In genomic region chr11:102223859-102224258, GRCh38 we compare ENCODE assay signal across 1 cellular context.
TF ChIP-seq lines count a peak whose summit lies in the region.

No MANE protein-coding gene starts in this region.

TF ChIP-seq in WTC11, 78 proteins besides CTCF, POLR2A, EP300 and RAD21 (continued from another document):
- no peak for TF ChIP-seq USF2 (CRISPR knock-in tag; IDR thresholded peaks at IDR 0.05)
- no peak for TF ChIP-seq JAZF1 (CRISPR knock-in tag; IDR thresholded peaks at IDR 0.05)
- no peak for TF ChIP-seq HMGXB4 (CRISPR knock-in tag; IDR thresholded peaks at IDR 0.05)
- TF ChIP-seq ATF3 (CRISPR knock-in tag; conservative IDR thresholded peaks at IDR 0.05), result no peak
- no peak for TF ChIP-seq ATF2 (CRISPR knock-in tag; IDR thresholded peaks at IDR 0.05; ENCODE audit: borderline replicate concordance, low read depth)
- no peak for TF ChIP-seq E2F5 (CRISPR knock-in tag; IDR thresholded peaks at IDR 0.05)
- no peak for TF ChIP-seq IRF1 (CRISPR knock-in tag; IDR thresholded peaks at IDR 0.05)
- TF ChIP-seq ZNF281 (CRISPR knock-in tag; IDR thresholded peaks at IDR 0.05), result no peak
- no peak for TF ChIP-seq FOXP4 (CRISPR knock-in tag; IDR thresholded peaks at IDR 0.05)
- no peak for TF ChIP-seq FOXJ3 (CRISPR knock-in tag; IDR thresholded peaks at IDR 0.05; ENCODE audit: borderline replicate concordance)
- no peak for TF ChIP-seq MXD4 (CRISPR knock-in tag; IDR thresholded peaks at IDR 0.05; ENCODE audit: borderline replicate concordance)
- no peak for TF ChIP-seq MLX (CRISPR knock-in tag; IDR thresholded peaks at IDR 0.05)
TF ChIP-seq in WTC11: peak in this region for 0.
